In genomic region chr1:202448140-202448539, GRCh38 we compare ENCODE assay signal across 7 cellular contexts.
DNase-seq lines count a peak whose midpoint lies in the region; ATAC-seq, FAIRE-seq and TF ChIP-seq lines count a peak whose summit lies in the region.
"Not testable (repeated sequence)": the region's sequence is repeated elsewhere in the genome, so short reads cannot be mapped to it uniquely, and the experiment has no call there.

No MANE protein-coding gene starts in this region.

- H3K4me3 ChIP-seq in MM.1S (ENCODE audit: low read length); left ventricle myocardium inferior; gastrocnemius medialis: not testable (repeated sequence)

- H3K79me2 ChIP-seq in MM.1S (ENCODE audit: low read length): not testable (repeated sequence)

- H3K4me1 ChIP-seq in MM.1S (ENCODE audit: low read length) (peaks cover 38% of the 10 kb centered on the region), left ventricle myocardium inferior (peaks cover 28% of the 10 kb centered on the region)
- not testable (repeated sequence) for H3K4me1 ChIP-seq in gastrocnemius medialis

- not testable (repeated sequence) for H3K27me3 ChIP-seq in MM.1S (replicated peaks; ENCODE audit: insufficient read depth, low read length); left ventricle myocardium inferior (ENCODE audit: low read depth); gastrocnemius medialis

- H3K36me3 ChIP-seq in MM.1S (replicated peaks; ENCODE audit: insufficient read depth, low read length): not testable (repeated sequence)
- H3K36me3 ChIP-seq in left ventricle myocardium inferior (peaks cover 52% of the 10 kb centered on the region), gastrocnemius medialis (peaks cover 0 to 40% of the 10 kb centered on the region in 2 donors)

- H3K27me3 Mint-ChIP-seq in activated CD8-positive, alpha-beta memory T cell treated with anti-CD3 and anti-CD28 coated beads, Interleukin-2, amount 10 ng/mL, durations not matched to agents 7 days and 5 days: not testable (repeated sequence)

- peak overlapping the region; percentile 23 for H3K4me3 Mint-ChIP-seq in activated CD8-positive, alpha-beta memory T cell treated with anti-CD3 and anti-CD28 coated beads, Interleukin-2, amount 10 ng/mL, durations not matched to agents 7 days and 5 days

- H3K4me2 ChIP-seq in MM.1S (ENCODE audit: low read depth, low read length): peak overlapping the region; percentile 58

- in situ Hi-C loops in gastrocnemius medialis (cut with MboI; ENCODE audit: low sequenced_read_pairs in 4 of 4): not testable (repeated sequence)

- FAIRE-seq in GM12891 (lab: Jason Lieb, UNC): peak; percentile 66

- H2AFZ ChIP-seq in MM.1S (ENCODE audit: low read length): not testable (repeated sequence)

- peak; percentile 48 for ATAC-seq in GM21515 (IDR thresholded peaks at IDR 0.05; ENCODE audit: unreplicated experiment)
- peak; percentile 41 for ATAC-seq in HG03175 (IDR thresholded peaks at IDR 0.05; ENCODE audit: unreplicated experiment)
- peak; percentile 53 for ATAC-seq in activated CD8-positive, alpha-beta memory T cell treated with anti-CD3 and anti-CD28 coated beads, Interleukin-2, amount 10 ng/mL, durations not matched to agents 7 days and 5 days
- ATAC-seq in gastrocnemius medialis: not testable (repeated sequence)

- not testable (repeated sequence) for H3K9me3 Mint-ChIP-seq in activated CD8-positive, alpha-beta memory T cell treated with anti-CD3 and anti-CD28 coated beads, Interleukin-2, amount 10 ng/mL, durations not matched to agents 7 days and 5 days (ENCODE audit: low read depth)

- CTCF ChIA-PET in activated CD8-positive, alpha-beta memory T cell treated with anti-CD3 and anti-CD28 coated beads, Interleukin-2, amount 10 ng/mL, durations not matched to agents 7 days and 5 days (lab: Charles Lee): not testable (repeated sequence)

- not testable (repeated sequence) for TF ChIP-seq CTCF in MM.1S (IDR thresholded peaks at IDR 0.05; ENCODE audit: low read length); left ventricle myocardium inferior (IDR thresholded peaks at IDR 0.05; ENCODE audit: borderline replicate concordance); gastrocnemius medialis (IDR thresholded peaks at IDR 0.05 in 4 of 5, conservative IDR thresholded peaks at IDR 0.05 in 1 of 5)

- not testable (repeated sequence) for H3K9me2 ChIP-seq in MM.1S (replicated peaks; ENCODE audit: insufficient read depth, low read length)

- peak overlapping the region; percentile 61; the same call in 1 of the 2 replicates for H3K27ac ChIP-seq in MM.1S (ENCODE audit: low read length)
- peak overlapping the region; percentile 16 for H3K27ac ChIP-seq in left ventricle myocardium inferior (replicated peaks)
- peak overlapping the region in 3 of 4 donors; percentile 46 to 78 (median 76) for H3K27ac ChIP-seq in gastrocnemius medialis

- not testable (repeated sequence) for H4K20me1 ChIP-seq in MM.1S (ENCODE audit: insufficient read depth, low read length)

- H3F3A ChIP-seq in MM.1S (ENCODE audit: insufficient read depth, low read length): peaks cover 11% of the 10 kb centered on the region

- not testable (repeated sequence) for H3K36me3 Mint-ChIP-seq in activated CD8-positive, alpha-beta memory T cell treated with anti-CD3 and anti-CD28 coated beads, Interleukin-2, amount 10 ng/mL, durations not matched to agents 7 days and 5 days

- H3K9ac ChIP-seq in MM.1S (ENCODE audit: low read length): not testable (repeated sequence)

- not testable (repeated sequence) for TF ChIP-seq POLR2A in GM12891 (IDR thresholded peaks at IDR 0.05; ENCODE audit: low read depth, low read length); gastrocnemius medialis (IDR thresholded peaks at IDR 0.05)

- H3K27ac Mint-ChIP-seq in activated CD8-positive, alpha-beta memory T cell treated with anti-CD3 and anti-CD28 coated beads, Interleukin-2, amount 10 ng/mL, durations not matched to agents 7 days and 5 days: peak overlapping the region; percentile 20

- H3K9me3 ChIP-seq in MM.1S (replicated peaks; ENCODE audit: insufficient read depth, low read length); left ventricle myocardium inferior (replicated peaks); gastrocnemius medialis: not testable (repeated sequence)

- not testable (repeated sequence) for H3K4me1 Mint-ChIP-seq in activated CD8-positive, alpha-beta memory T cell treated with anti-CD3 and anti-CD28 coated beads, Interleukin-2, amount 10 ng/mL, durations not matched to agents 7 days and 5 days

- intact Hi-C loops in left ventricle myocardium inferior (cut with micrococcal nuclease); gastrocnemius medialis (cut with DNase I; ENCODE audit: low total_unique reads): not testable (repeated sequence)

- not testable (repeated sequence) for DNase-seq in GM12891 (ENCODE audit: insufficient read length, low spot score); activated CD8-positive, alpha-beta memory T cell treated with anti-CD3 and anti-CD28 coated beads, Interleukin-2, amount 10 ng/mL, durations not matched to agents 7 days and 5 days; left ventricle myocardium inferior; gastrocnemius medialis
- DNase-seq in MM.1S: peak; percentile 91

Comparison
In these comparisons a context has a peak if more than half of its experiments do, and no peak if none do; other contexts are left out.
1. H3K27ac ChIP-seq: peak in every context shown above with its lines; median percentile 76 in gastrocnemius medialis; 61 in MM.1S; 16 in left ventricle myocardium inferior.